Comparison of ENCODE assay signal across 18 cellular contexts in the genomic region with DNA sequence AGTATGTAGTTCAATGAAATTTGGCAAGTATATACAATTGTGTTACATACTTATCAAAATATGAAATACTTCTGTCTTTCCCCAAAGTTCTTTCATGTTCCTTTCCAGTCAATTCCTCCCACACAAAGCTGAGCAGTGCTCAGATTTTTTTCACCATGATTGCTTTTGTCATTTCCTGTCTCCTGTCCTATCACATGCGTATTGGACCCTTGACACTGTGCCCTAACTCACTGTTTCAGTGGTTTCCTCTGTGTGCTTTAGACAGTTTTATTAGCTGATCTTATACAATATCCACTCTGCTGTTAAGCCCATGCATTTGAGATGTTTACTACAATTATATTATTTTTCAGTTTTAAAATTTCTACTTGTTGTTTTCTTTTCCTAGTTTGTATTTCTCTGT.
DNase-seq lines count a peak whose midpoint lies in the region; FAIRE-seq and TF ChIP-seq lines count a peak whose summit lies in the region.
"Had no signal": no experiment of that assay in that cellular context is flagged by ENCODE, and none has a peak within 500 bp of the region (broad histone marks: within the 10 kb centered on the region; RNA-seq: fewer than 3 reads in every experiment).

No MANE protein-coding gene starts in this region.

- FAIRE-seq in GM12892 (lab: Jason Lieb, UNC) = peak; percentile 40
- FAIRE-seq: A549 had no signal

- H3K14ac ChIP-seq in mesenchymal stem cell (ENCODE audit: low read length in 2 of 2) = no peak overlapping the region

- H3K36me3 ChIP-seq in mesenchymal stem cell (ENCODE audit: control insufficient read depth in 1 of 2, insufficient read depth in 2 of 2, low read depth in 1 of 2, low read length in 2 of 2) (no peaks in the 10 kb centered on the region), neural progenitor cell (no peaks in the 10 kb centered on the region), BE2C (no peaks in the 10 kb centered on the region)
- H3K36me3 ChIP-seq: BLaER1 treated with 17β-estradiol and CSF1 and Interleukin-3, amounts not matched to agents 10 nM and 100 nM had no signal

- H2BK15ac ChIP-seq in mesenchymal stem cell (ENCODE audit: low read depth, poor library complexity, severe bottlenecking) = no peak overlapping the region

- no peaks in the 10 kb centered on the region for H3K9me3 Mint-ChIP-seq in neural progenitor cell
- H3K9me3 Mint-ChIP-seq: CD4-positive, alpha-beta T cell; H9 had no signal

- no peaks in the 10 kb centered on the region for H3K79me1 ChIP-seq in mesenchymal stem cell (replicated peaks; ENCODE audit: low read length, poor library complexity, severe bottlenecking)

- no peak overlapping the region for H4K91ac ChIP-seq in mesenchymal stem cell (ENCODE audit: low read length)

- no peak overlapping the region for H3K27ac Mint-ChIP-seq in neural progenitor cell
- H3K27ac Mint-ChIP-seq: CD4-positive, alpha-beta T cell; IgD-negative memory B cell had no signal

- no peaks in the 10 kb centered on the region for H3K4me1 Mint-ChIP-seq in neural progenitor cell

- no peak overlapping the region for H3K18ac ChIP-seq in mesenchymal stem cell (ENCODE audit: low read depth in 1 of 2, low read length in 2 of 2)

- DNase-seq in GM12892 (ENCODE audit: insufficient read length) (no peak), HT1080 (ENCODE audit: low read depth) (peak; percentile 7), cardiac fibroblast (ENCODE audit: low read depth in 2 of 2) (peak; percentile 4 to 18), mesenchymal stem cell (peak; percentile 32), caudate nucleus (lab: John Stamatoyannopoulos, UW) (no peak), neural progenitor cell (ENCODE audit: low spot score) (no peak), BE2C (no peak), posterior vena cava (ENCODE audit: low spot score) (no peak)
- DNase-seq: AML-193; Calu3; CD4-positive, alpha-beta T cell; DMS 273 treated with DMSO at 0.1 percent for 48 hours; GOT3; H9 had no signal

- H3K23ac ChIP-seq in mesenchymal stem cell (ENCODE audit: low read length in 2 of 2) = no peak overlapping the region

- no peak overlapping the region for H3K4ac ChIP-seq in mesenchymal stem cell (ENCODE audit: low read depth in 1 of 2, low read length in 2 of 2)

- H3K27me3 ChIP-seq in mesenchymal stem cell (ENCODE audit: control insufficient read depth in 1 of 2, insufficient read depth in 1 of 2, low read length in 2 of 2) = no peaks in the 10 kb centered on the region
- H3K27me3 ChIP-seq in neural progenitor cell = no peaks in the 10 kb centered on the region
- H3K27me3 ChIP-seq in BE2C = no peaks in the 10 kb centered on the region
- H3K27me3 ChIP-seq: BLaER1 treated with 17β-estradiol and CSF1 and Interleukin-3, amounts not matched to agents 10 nM and 100 nM had no signal

- H3K4me1 ChIP-seq in mesenchymal stem cell (ENCODE audit: control insufficient read depth, insufficient read depth, low read depth, low read length) = no peaks in the 10 kb centered on the region
- peaks cover 3% of the 10 kb centered on the region for H3K4me1 ChIP-seq in neural progenitor cell
- no peaks in the 10 kb centered on the region for H3K4me1 ChIP-seq in BE2C
- H3K4me1 ChIP-seq: A549 had no signal

- no peak for TF ChIP-seq CTCF in cardiac fibroblast (IDR thresholded peaks at IDR 0.05; ENCODE audit: low read depth, low read length)
- no peak for TF ChIP-seq CTCF in neural progenitor cell (IDR thresholded peaks at IDR 0.05)
- TF ChIP-seq CTCF in BE2C (IDR thresholded peaks at IDR 0.05; ENCODE audit: low read depth, low read length) = no peak

- H4K8ac ChIP-seq in mesenchymal stem cell (ENCODE audit: low read length) = no peak overlapping the region

- H3K27me3 Mint-ChIP-seq in neural progenitor cell (ENCODE audit: insufficient read depth, low read depth) = no peaks in the 10 kb centered on the region
- H3K27me3 Mint-ChIP-seq: CD4-positive, alpha-beta T cell; IgD-negative memory B cell had no signal

- H3K9me3 ChIP-seq in mesenchymal stem cell (ENCODE audit: control insufficient read depth, low read length) (no peaks in the 10 kb centered on the region), neural progenitor cell (ENCODE audit: low read depth) (no peaks in the 10 kb centered on the region), BE2C (no peaks in the 10 kb centered on the region)
- H3K9me3 ChIP-seq: A549 had no signal

- no peak for TF ChIP-seq POLR2A in GM12892 (IDR thresholded peaks at IDR 0.05; ENCODE audit: low read depth, low read length)

- intact Hi-C loops in posterior vena cava (cut with DNase I) = no loop called here

- H3F3A ChIP-seq in neural progenitor cell (ENCODE audit: low read depth) = no peaks in the 10 kb centered on the region

- no peaks in the 10 kb centered on the region for H4K20me1 ChIP-seq in neural progenitor cell (ENCODE audit: low read depth)
- H4K20me1 ChIP-seq: BLaER1 treated with 17β-estradiol and CSF1 and Interleukin-3, amounts not matched to agents 10 nM and 100 nM had no signal

- no peak overlapping the region for H2BK120ac ChIP-seq in mesenchymal stem cell (ENCODE audit: low read depth, low read length)

- H3K4me3 ChIP-seq in cardiac fibroblast (replicated peaks in 1 of 2; ENCODE audit: low read depth in 2 of 2, low read length in 2 of 2) = no peak overlapping the region
- no peak overlapping the region for H3K4me3 ChIP-seq in mesenchymal stem cell (ENCODE audit: insufficient read depth in 1 of 2, low read depth in 1 of 2, low read length in 2 of 2)
- no peak overlapping the region for H3K4me3 ChIP-seq in neural progenitor cell
- no peak overlapping the region for H3K4me3 ChIP-seq in BE2C (ENCODE audit: low read depth, low read length)
- H3K4me3 ChIP-seq: A549; BLaER1 treated with 17β-estradiol and CSF1 and Interleukin-3, amounts not matched to agents 10 nM and 100 nM had no signal

- H2AK5ac ChIP-seq in mesenchymal stem cell (ENCODE audit: low read length, severe bottlenecking) = no peak overlapping the region

- H3K36me3 Mint-ChIP-seq in neural progenitor cell = no peaks in the 10 kb centered on the region
- H3K36me3 Mint-ChIP-seq: IgD-negative memory B cell had no signal

- H2BK5ac ChIP-seq in mesenchymal stem cell (ENCODE audit: low read depth, low read length, poor library complexity, severe bottlenecking) = no peak overlapping the region

- no peak overlapping the region for H2BK12ac ChIP-seq in mesenchymal stem cell (ENCODE audit: low read length in 2 of 2)

- WGBS in mesenchymal stem cell = 60% methylated on average over 1 of the region's 1 CpG

- no peak overlapping the region for H3K27ac ChIP-seq in mesenchymal stem cell (ENCODE audit: low read length, poor library complexity, severe bottlenecking)
- no peak overlapping the region for H3K27ac ChIP-seq in caudate nucleus (ENCODE audit: low read depth, low read length)
- no peak overlapping the region for H3K27ac ChIP-seq in neural progenitor cell
- H3K27ac ChIP-seq: A549; BLaER1 treated with 17β-estradiol and CSF1 and Interleukin-3, amounts not matched to agents 10 nM and 100 nM; HL-60 had no signal

- no peak overlapping the region for H3K4me3 Mint-ChIP-seq in neural progenitor cell
- H3K4me3 Mint-ChIP-seq: CD4-positive, alpha-beta T cell; H9; IgD-negative memory B cell had no signal

- H3K4me2 ChIP-seq in mesenchymal stem cell (ENCODE audit: low read length, poor library complexity, severe bottlenecking) = no peak overlapping the region
- H3K4me2 ChIP-seq in neural progenitor cell = no peak overlapping the region
- H3K4me2 ChIP-seq: A549 had no signal

- H3K79me2 ChIP-seq in neural progenitor cell (ENCODE audit: low read depth) = no peaks in the 10 kb centered on the region

- H3K9ac ChIP-seq in mesenchymal stem cell (ENCODE audit: low read length) = no peak overlapping the region
- H3K9ac ChIP-seq in neural progenitor cell = no peak overlapping the region
- H3K9ac ChIP-seq: BLaER1 treated with 17β-estradiol and CSF1 and Interleukin-3, amounts not matched to agents 10 nM and 100 nM had no signal

- H2AFZ ChIP-seq in mesenchymal stem cell (ENCODE audit: low read depth, low read length) (no peak overlapping the region), neural progenitor cell (replicated peaks) (no peak overlapping the region)

Comparison
In these comparisons a context has a peak if more than half of its experiments do, and no peak if none do; other contexts are left out.
1. DNase-seq: peak in HT1080 (single experiment), cardiac fibroblast (2 of 2) and mesenchymal stem cell (single experiment); none in GM12892 (single experiment), caudate nucleus (0 of 61), neural progenitor cell (single experiment), BE2C (single experiment) and posterior vena cava (single experiment).